ENCODE assay signal across 8 cellular contexts in the genomic region with DNA sequence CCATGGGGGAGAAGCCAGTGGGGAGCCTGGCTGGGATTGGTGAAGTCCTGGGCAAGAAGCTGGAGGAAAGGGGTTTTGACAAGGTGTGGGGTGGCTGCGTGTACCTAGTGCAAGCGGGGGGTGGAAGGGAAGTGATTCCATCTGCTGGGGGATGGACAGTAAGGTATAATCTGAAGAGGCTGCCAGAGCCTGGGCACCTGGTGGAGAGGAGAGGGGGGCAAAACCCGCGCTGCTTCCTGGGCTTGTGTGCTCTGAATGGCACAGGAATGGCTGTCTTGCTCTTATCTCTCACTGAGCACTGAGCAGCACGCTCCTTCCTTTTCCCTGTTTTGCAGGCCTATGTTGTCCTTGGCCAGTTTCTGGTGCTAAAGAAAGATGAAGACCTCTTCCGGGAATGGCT. TPM values are rescaled to one million over a fixed set of nuclear protein-coding genes. Genes with fewer than 3 reads are reported as not detected.
DNase-seq lines count a peak whose midpoint lies in the region; ATAC-seq and TF ChIP-seq lines count a peak whose summit lies in the region.

No MANE protein-coding gene starts in this region.

- H3K27me3 Mint-ChIP-seq in activated B cell treated with CpG ODN at 0.5 μM for 24 hours: no peaks in the 10 kb centered on the region

- DNase-seq in activated B cell treated with CpG ODN at 0.5 μM for 24 hours (no peak), hepatocyte (ENCODE audit: low spot score) (no peak), spleen (no peak), NCI-H2107 (lab: John Stamatoyannopoulos, UW) (no peak), NK-92 (lab: John Stamatoyannopoulos, UW; ENCODE audit: unreplicated experiment) (no peak), NCI-H1105 (lab: John Stamatoyannopoulos, UW) (no peak), SIG-M5 treated with dmso at 0.1 percent for 504 hours (lab: John Stamatoyannopoulos, UW; ENCODE audit: unreplicated experiment) (no peak)

- H3K27me3 ChIP-seq in hepatocyte: no peaks in the 10 kb centered on the region
- H3K27me3 ChIP-seq in spleen (replicated peaks in 1 of 7): no peaks in the 10 kb centered on the region

- TF ChIP-seq CTCF in HEK293 (tag by site-specific recombination; IDR thresholded peaks at IDR 0.05) (no peak), activated B cell treated with CpG ODN at 0.5 μM for 24 hours (IDR thresholded peaks at IDR 0.05) (no peak), hepatocyte (IDR thresholded peaks at IDR 0.05; ENCODE audit: poor library complexity) (no peak), spleen (IDR thresholded peaks at IDR 0.05 in 8 of 11, conservative IDR thresholded peaks at IDR 0.05 in 3 of 11) (no peak)

- CTCF ChIA-PET in HEK293 (lab: Yijun Ruan, JAX): interaction anchor here (0.8 to 1.4 kb wide), 3 partner anchors 15 to 43 kb away, joined by 3 read pairs; no protein-coding TSS in a partner anchor
- CTCF ChIA-PET in activated B cell treated with CpG ODN at 0.5 μM for 24 hours (lab: Charles Lee): interaction anchor here (0.6 to 1.2 kb wide), 3 partner anchors 53 to 292 kb away, joined by 3 read pairs; a partner anchor contains a TSS

- no peaks in the 10 kb centered on the region for H4K20me1 ChIP-seq in hepatocyte (ENCODE audit: insufficient read depth, poor library complexity, severe bottlenecking)

- H3K36me3 Mint-ChIP-seq in activated B cell treated with CpG ODN at 0.5 μM for 24 hours (ENCODE audit: low read depth): peaks cover 67% of the 10 kb centered on the region

- no peak for TF ChIP-seq POLR2A in spleen (IDR thresholded peaks at IDR 0.05)

- no peaks in the 10 kb centered on the region for H3K4me1 ChIP-seq in HEK293 (ENCODE audit: control insufficient read depth, insufficient read depth, low read length)
- H3K4me1 ChIP-seq in hepatocyte (ENCODE audit: insufficient read depth): no peaks in the 10 kb centered on the region
- H3K4me1 ChIP-seq in spleen: peaks cover 12 to 46% (median 30%) of the 10 kb centered on the region in 6 donors

- H3K36me3 ChIP-seq in HEK293 (ENCODE audit: control insufficient read depth in 2 of 2, insufficient read depth in 1 of 2, low read length in 2 of 2) (peaks cover 0 to 53% of the 10 kb centered on the region in 2 experiments; a peak in 1 of 3 replicates), hepatocyte (replicated peaks; ENCODE audit: insufficient read depth, low read depth) (no peaks in the 10 kb centered on the region), spleen (peaks cover 0 to 55% (median 41%) of the 10 kb centered on the region in 6 donors)

- peak overlapping the region; percentile 95 for H3K4me2 ChIP-seq in hepatocyte

- 86% methylated on average over 6 of the region's 6 CpGs for WGBS in hepatocyte (ENCODE audit: low lambda C conversion rate, missing lambda C conversion rate)
- WGBS in spleen, 5 donors: 62 to 74% (median 70%) methylated on average over 6 of the region's 6 CpGs

- peak overlapping the region; percentile 100 for H3K4me3 Mint-ChIP-seq in activated B cell treated with CpG ODN at 0.5 μM for 24 hours

- no peaks in the 10 kb centered on the region for H3K9me2 ChIP-seq in hepatocyte (replicated peaks; ENCODE audit: insufficient read depth)

- H2AFZ ChIP-seq in hepatocyte: no peak overlapping the region

- no peaks in the 10 kb centered on the region for H3K9me3 ChIP-seq in HEK293 (ENCODE audit: control insufficient read depth, insufficient read depth, low read depth, low read length)
- H3K9me3 ChIP-seq in hepatocyte (ENCODE audit: low read depth): no peaks in the 10 kb centered on the region
- no peaks in the 10 kb centered on the region for H3K9me3 ChIP-seq in spleen

- no peak for ATAC-seq in activated B cell treated with CpG ODN at 0.5 μM for 24 hours (ENCODE audit: low read depth)

- H3K27ac ChIP-seq in HEK293 (ENCODE audit: extremely low read depth, low read depth, low read length) (0 out of 2 replicates have a peak overlapping the region, but pooled peaks have one; percentile 34), hepatocyte (peak overlapping the region; percentile 99), spleen (peak overlapping the region in 7 of 8 donors; percentile 88 to 98 (median 94))

- POLR2A ChIA-PET in HEK293 (lab: Yijun Ruan, JAX): interaction anchor here (0.9 to 1.6 kb wide), 7 partner anchors 41 to 388 kb away, joined by 3 to 7 read pairs (median 4); a partner anchor contains a TSS
- POLR2A ChIA-PET in activated B cell treated with CpG ODN at 0.5 μM for 24 hours (lab: Charles Lee): interaction anchor here (1.2 to 1.9 kb wide), 9 partner anchors 10 to 340 kb away, joined by 3 to 28 read pairs (median 8); a partner anchor contains a TSS

- peaks cover 36% of the 10 kb centered on the region for H3K4me1 Mint-ChIP-seq in activated B cell treated with CpG ODN at 0.5 μM for 24 hours

- no peaks in the 10 kb centered on the region for H3K9me3 Mint-ChIP-seq in activated B cell treated with CpG ODN at 0.5 μM for 24 hours

- peak overlapping the region; percentile 80 for H3K27ac Mint-ChIP-seq in activated B cell treated with CpG ODN at 0.5 μM for 24 hours

- intact Hi-C loops in activated B cell treated with CpG ODN at 0.5 μM for 24 hours (cut with micrococcal nuclease) (loop anchor here (2.0 to 5.0 kb wide), 2 partner anchors 20 to 341 kb away; a partner anchor contains a TSS), spleen (cut with DNase I; ENCODE audit: low total_unique reads) (no loop called here)

- peak overlapping the region; percentile 98 for H3K4me3 ChIP-seq in HEK293 (ENCODE audit: low read depth, low read length)
- no peak overlapping the region for H3K4me3 ChIP-seq in hepatocyte
- H3K4me3 ChIP-seq in spleen: peak overlapping the region in 6 of 8 donors; percentile 80 to 99 (median 90)

- H3K79me2 ChIP-seq in hepatocyte: peaks cover 47% of the 10 kb centered on the region

TF ChIP-seq in HEK293, 187 proteins besides CTCF, POLR2A, EP300 and RAD21 (continues in another document):
- TF ChIP-seq, protein P1, sequence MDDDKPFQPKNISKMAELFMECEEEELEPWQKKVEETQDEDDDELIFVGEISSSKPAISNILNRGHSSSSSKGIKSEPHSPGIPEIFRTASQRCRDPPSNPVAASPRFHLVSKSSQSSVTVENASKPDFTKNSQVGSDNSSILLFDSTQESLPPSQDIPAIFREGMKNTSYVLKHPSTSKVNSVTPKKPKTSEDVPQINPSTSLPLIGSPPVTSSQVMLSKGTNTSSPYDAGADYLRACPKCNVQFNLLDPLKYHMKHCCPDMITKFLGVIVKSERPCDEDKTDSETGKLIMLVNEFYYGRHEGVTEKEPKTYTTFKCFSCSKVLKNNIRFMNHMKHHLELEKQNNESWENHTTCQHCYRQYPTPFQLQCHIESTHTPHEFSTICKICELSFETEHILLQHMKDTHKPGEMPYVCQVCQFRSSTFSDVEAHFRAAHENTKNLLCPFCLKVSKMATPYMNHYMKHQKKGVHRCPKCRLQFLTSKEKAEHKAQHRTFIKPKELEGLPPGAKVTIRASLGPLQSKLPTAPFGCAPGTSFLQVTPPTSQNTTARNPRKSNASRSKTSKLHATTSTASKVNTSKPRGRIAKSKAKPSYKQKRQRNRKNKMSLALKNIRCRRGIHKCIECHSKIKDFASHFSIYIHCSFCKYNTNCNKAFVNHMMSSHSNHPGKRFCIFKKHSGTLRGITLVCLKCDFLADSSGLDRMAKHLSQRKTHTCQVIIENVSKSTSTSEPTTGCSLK (tag by site-specific recombination; IDR thresholded peaks at IDR 0.05): no peak
- TF ChIP-seq, protein P2, sequence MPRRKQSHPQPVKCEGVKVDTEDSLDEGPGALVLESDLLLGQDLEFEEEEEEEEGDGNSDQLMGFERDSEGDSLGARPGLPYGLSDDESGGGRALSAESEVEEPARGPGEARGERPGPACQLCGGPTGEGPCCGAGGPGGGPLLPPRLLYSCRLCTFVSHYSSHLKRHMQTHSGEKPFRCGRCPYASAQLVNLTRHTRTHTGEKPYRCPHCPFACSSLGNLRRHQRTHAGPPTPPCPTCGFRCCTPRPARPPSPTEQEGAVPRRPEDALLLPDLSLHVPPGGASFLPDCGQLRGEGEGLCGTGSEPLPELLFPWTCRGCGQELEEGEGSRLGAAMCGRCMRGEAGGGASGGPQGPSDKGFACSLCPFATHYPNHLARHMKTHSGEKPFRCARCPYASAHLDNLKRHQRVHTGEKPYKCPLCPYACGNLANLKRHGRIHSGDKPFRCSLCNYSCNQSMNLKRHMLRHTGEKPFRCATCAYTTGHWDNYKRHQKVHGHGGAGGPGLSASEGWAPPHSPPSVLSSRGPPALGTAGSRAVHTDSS (tag by site-specific recombination; IDR thresholded peaks at IDR 0.05): no peak
- no peak for TF ChIP-seq ZNF214 (tag by site-specific recombination; IDR thresholded peaks at IDR 0.05; ENCODE audit: borderline replicate concordance)
- no peak for TF ChIP-seq ZNF423 (tag by site-specific recombination; IDR thresholded peaks at IDR 0.05)
- no peak for TF ChIP-seq ZNF146 (tag by site-specific recombination; IDR thresholded peaks at IDR 0.05)
- no peak for TF ChIP-seq ZNF10 (tag by site-specific recombination; IDR thresholded peaks at IDR 0.05)
- TF ChIP-seq ZNF24 (tag by site-specific recombination; IDR thresholded peaks at IDR 0.05): no peak
- no peak for TF ChIP-seq ZNF621 (tag by site-specific recombination; IDR thresholded peaks at IDR 0.05)
- no peak for TF ChIP-seq ZNF560 (tag by site-specific recombination; IDR thresholded peaks at IDR 0.05; ENCODE audit: borderline replicate concordance)
- no peak for TF ChIP-seq ZNF624 (tag by site-specific recombination; IDR thresholded peaks at IDR 0.05)

RNA-seq across cellular contexts. Expression of a gene that starts 1.0 kb away (rescaled TPM):
- total RNA-seq in activated B cell treated with CpG ODN at 0.5 μM for 24 hours (220 and 228 TPM in 2 replicates), hepatocyte (22.8 and 37.8 TPM in 2 replicates), spleen (100 to 1,000 TPM in 3 of 7 donors, 10 to 100 TPM in 4; 50.5 to 139 (median 92.9) TPM)
- polyA plus RNA-seq in hepatocyte (197 and 215 TPM in 2 replicates), spleen (100 to 1,000 TPM; 151 to 219 (median 196) TPM)

RNA-seq across cellular contexts. Expression of a gene that starts 1.3 kb away (rescaled TPM):
- 50.7 and 58.9 TPM in 2 replicates for total RNA-seq in activated B cell treated with CpG ODN at 0.5 μM for 24 hours
- 25.6 and 27.0 TPM in 2 replicates for total RNA-seq in hepatocyte
- polyA plus RNA-seq in hepatocyte: 19.4 and 24.8 TPM in 2 replicates
- total RNA-seq in spleen: 10 to 100 TPM; 24.5 to 39.2 (median 35.5) TPM
- polyA plus RNA-seq in spleen: 10 to 100 TPM; 14.3 to 22.0 (median 15.4) TPM

RNA-seq across cellular contexts. Expression of a gene that starts 8.5 kb away (rescaled TPM):
- total RNA-seq in activated B cell treated with CpG ODN at 0.5 μM for 24 hours: not detected in 2 replicates
- 3.0 and 4.4 TPM in 2 replicates for total RNA-seq in hepatocyte
- 9.4 and 17.6 TPM in 2 replicates for polyA plus RNA-seq in hepatocyte
- total RNA-seq in spleen: not detected
- 1 to 10 TPM in 1 of 3 donors, under 1 TPM in 2; 0.76 to 1.4 (median 0.93) TPM for polyA plus RNA-seq in spleen

RNA-seq across cellular contexts. Expression of a gene that starts 23.0 kb away (rescaled TPM):
- total RNA-seq in activated B cell treated with CpG ODN at 0.5 μM for 24 hours: not detected in 2 replicates
- not detected in 2 replicates for total RNA-seq in hepatocyte
- polyA plus RNA-seq in hepatocyte: not detected in 2 replicates
- total RNA-seq in spleen: 1 to 10 TPM in 3 of 7 donors, under 1 TPM in 2, not detected in 2; 0.70 to 1.2 (median 1.1) TPM
- polyA plus RNA-seq in spleen: under 1 TPM; 0.30 to 0.51 (median 0.50) TPM

RNA-seq across cellular contexts. Expression of a gene that starts 41.8 kb away (rescaled TPM):
- total RNA-seq in activated B cell treated with CpG ODN at 0.5 μM for 24 hours (86.6 and 92.3 TPM in 2 replicates), hepatocyte (10.9 and 32.5 TPM in 2 replicates), spleen (10 to 100 TPM; 26.6 to 64.7 (median 54.9) TPM)
- polyA plus RNA-seq in hepatocyte (34.1 and 37.5 TPM in 2 replicates), spleen (100 to 1,000 TPM in 2 of 3 donors, 10 to 100 TPM in 1; 80.3 to 117 (median 109) TPM)

Comparison
In these comparisons a context has a peak if more than half of its experiments do, and no peak if none do; other contexts are left out.
1. H3K27ac ChIP-seq: peak in every context shown above with its lines; median percentile 99 in hepatocyte; 94 in spleen; 34 in HEK293.